11 cellular contexts compared by ENCODE assay signal in genomic region chr3:190053919-190054672, GRCh38.
DNase-seq lines count a peak whose midpoint lies in the region; ATAC-seq and TF ChIP-seq lines count a peak whose summit lies in the region.
"Had no signal": no experiment of that assay in that cellular context is flagged by ENCODE, and none has a peak within 500 bp of the region (broad histone marks: within the 10 kb centered on the region; RNA-seq: fewer than 3 reads in every experiment).

No MANE protein-coding gene starts in this region.

- peak overlapping the region; percentile 75 for H3K27ac ChIP-seq in brain microvascular endothelial cell
- no peak overlapping the region for H3K27ac ChIP-seq in mesendoderm (ENCODE audit: low read depth, low read length)

- no peak overlapping the region for H4K5ac ChIP-seq in mesendoderm (ENCODE audit: low read length)

- H3K23ac ChIP-seq in mesendoderm (ENCODE audit: low read length), result no peak overlapping the region

- H2BK15ac ChIP-seq in mesendoderm (replicated peaks; ENCODE audit: low read depth), result no peak overlapping the region

- DNase-seq in Caki2 (ENCODE audit: low read depth), result peak; percentile 90
- DNase-seq in LoVo (ENCODE audit: low spot score), result peak; percentile 68
- DNase-seq in brain microvascular endothelial cell, result peak; percentile 89
- peak; percentile 77 for DNase-seq in mesendoderm
- no peak for DNase-seq in activated CD4-positive, alpha-beta T cell treated with anti-CD3 and anti-CD28 coated beads, Interleukin-2, amount 50 U/mL, for 1 hour
- no peak for DNase-seq in activated T-cell treated with anti-CD3 and anti-CD28 coated beads, Interleukin-2, amount 50 U/mL, for 1 hour
- no peak for DNase-seq in T-helper 2 cell
- DNase-seq: COR-L47, NCI-H446 treated with DMSO at 0.1 percent for 48 hours had no signal

- H3K27me3 ChIP-seq in brain microvascular endothelial cell (replicated peaks) (no peaks in the 10 kb centered on the region), mesendoderm (ENCODE audit: insufficient read depth, low read length, poor library complexity) (no peaks in the 10 kb centered on the region)

- WGBS in mesendoderm (ENCODE audit: extremely low coverage, insufficient coverage, low lambda C conversion rate), result no CpG with 5 or more reads among the region's 4 CpGs

- H3K36me3 ChIP-seq in brain microvascular endothelial cell (replicated peaks) (no peaks in the 10 kb centered on the region), mesendoderm (ENCODE audit: control insufficient read depth, insufficient read depth, low read length) (no peaks in the 10 kb centered on the region)

- H3K79me1 ChIP-seq in mesendoderm (ENCODE audit: low read length), result peaks cover 9% of the 10 kb centered on the region

- no peak overlapping the region for H3K56ac ChIP-seq in mesendoderm (ENCODE audit: low read length)

- no peak overlapping the region for H4K8ac ChIP-seq in mesendoderm (ENCODE audit: low read depth, low read length)

- no peak overlapping the region for H2BK5ac ChIP-seq in mesendoderm (ENCODE audit: low read length)

- H3K4me2 ChIP-seq in mesendoderm (ENCODE audit: low read length), result no peak overlapping the region

- H3K4me3 ChIP-seq in brain microvascular endothelial cell (ENCODE audit: low read depth, low read length) (no peak overlapping the region), mesendoderm (ENCODE audit: low read length) (no peak overlapping the region)
- H3K4me3 ChIP-seq: lung had no signal

- H3K79me2 ChIP-seq in mesendoderm (ENCODE audit: control insufficient read depth, insufficient read depth, low read length), result peaks cover 13% of the 10 kb centered on the region

- peak overlapping the region; percentile 75 for H3K18ac ChIP-seq in mesendoderm (ENCODE audit: low read length)

- no peak overlapping the region for H2BK120ac ChIP-seq in mesendoderm (ENCODE audit: low read depth, low read length)

- no peak overlapping the region for H3K4ac ChIP-seq in mesendoderm (ENCODE audit: low read depth, low read length)

- H2AK5ac ChIP-seq in mesendoderm (ENCODE audit: low read length), result no peak overlapping the region

- peaks cover 1% of the 10 kb centered on the region for H3K4me1 ChIP-seq in mesendoderm (ENCODE audit: control insufficient read depth, low read depth, low read length)

- in situ Hi-C loops in Caki2 (cut with HindIII; ENCODE audit: low pct_unique_long_range_greater_than_20kb, low sequenced_read_pairs) (no loop called here), brain microvascular endothelial cell (cut with HindIII; ENCODE audit: low pct_ligation_motif_present, low sequenced_read_pairs) (no loop called here)

- H3K9ac ChIP-seq in mesendoderm (ENCODE audit: low read length), result no peak overlapping the region

- no peak for ATAC-seq in GM21447 (IDR thresholded peaks at IDR 0.05; ENCODE audit: unreplicated experiment)

- TF ChIP-seq CTCF in brain microvascular endothelial cell (IDR thresholded peaks at IDR 0.05; ENCODE audit: low read depth, low read length, missing control alignments), result peak; percentile 28

Comparison
In these comparisons a context has a peak if more than half of its experiments do, and no peak if none do; other contexts are left out.
1. DNase-seq: peak in Caki2 (single experiment), LoVo (single experiment), brain microvascular endothelial cell (single experiment) and mesendoderm (single experiment); none in activated CD4-positive, alpha-beta T cell treated with anti-CD3 and anti-CD28 coated beads, Interleukin-2, amount 50 U/mL, for 1 hour (single experiment), activated T-cell treated with anti-CD3 and anti-CD28 coated beads, Interleukin-2, amount 50 U/mL, for 1 hour (single experiment) and T-helper 2 cell (0 of 5).